Comparison of ENCODE assay signal across 1 cellular context in the genomic region with DNA sequence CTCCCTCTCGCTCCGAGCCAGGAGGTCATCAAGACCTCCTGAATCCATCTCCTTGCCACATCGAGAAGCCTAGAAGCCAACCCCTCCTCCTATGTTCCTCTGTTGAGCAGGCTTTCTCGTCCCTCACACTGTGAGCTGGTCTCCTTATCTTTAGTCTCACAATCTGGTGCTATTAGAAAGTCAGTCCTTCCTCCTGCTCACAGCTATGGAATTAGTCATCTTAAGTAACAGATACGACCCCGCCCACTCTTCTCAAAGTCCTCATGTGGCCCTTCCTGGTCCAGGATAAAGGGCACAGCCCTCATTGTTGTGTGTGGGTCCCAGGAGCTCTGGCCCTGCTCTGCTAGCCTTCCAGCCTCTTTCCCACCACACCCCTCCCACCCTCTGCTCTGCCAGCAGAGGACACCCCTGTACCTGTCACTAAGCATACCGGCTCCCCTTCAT.
TF ChIP-seq lines count a peak whose summit lies in the region.

No MANE protein-coding gene starts in this region.

TF ChIP-seq in endothelial cell of umbilical vein, 7 proteins besides CTCF, POLR2A, EP300 and RAD21 (continued from another document):
- TF ChIP-seq GATA2 (IDR thresholded peaks at IDR 0.05; ENCODE audit: insufficient read depth, insufficient read length, low read depth, low read length) (peak; percentile 30), FOS (IDR thresholded peaks at IDR 0.05; ENCODE audit: borderline replicate concordance, insufficient read depth, low read length) (peak; percentile 5), EZH2 (IDR thresholded peaks at IDR 0.05; ENCODE audit: borderline replicate concordance, low read depth, low read length, severe bottlenecking) (no peak), MYC (IDR thresholded peaks at IDR 0.05; ENCODE audit: low read depth, low read length) (no peak)
